8 cellular contexts compared by ENCODE assay signal in the genomic region with DNA sequence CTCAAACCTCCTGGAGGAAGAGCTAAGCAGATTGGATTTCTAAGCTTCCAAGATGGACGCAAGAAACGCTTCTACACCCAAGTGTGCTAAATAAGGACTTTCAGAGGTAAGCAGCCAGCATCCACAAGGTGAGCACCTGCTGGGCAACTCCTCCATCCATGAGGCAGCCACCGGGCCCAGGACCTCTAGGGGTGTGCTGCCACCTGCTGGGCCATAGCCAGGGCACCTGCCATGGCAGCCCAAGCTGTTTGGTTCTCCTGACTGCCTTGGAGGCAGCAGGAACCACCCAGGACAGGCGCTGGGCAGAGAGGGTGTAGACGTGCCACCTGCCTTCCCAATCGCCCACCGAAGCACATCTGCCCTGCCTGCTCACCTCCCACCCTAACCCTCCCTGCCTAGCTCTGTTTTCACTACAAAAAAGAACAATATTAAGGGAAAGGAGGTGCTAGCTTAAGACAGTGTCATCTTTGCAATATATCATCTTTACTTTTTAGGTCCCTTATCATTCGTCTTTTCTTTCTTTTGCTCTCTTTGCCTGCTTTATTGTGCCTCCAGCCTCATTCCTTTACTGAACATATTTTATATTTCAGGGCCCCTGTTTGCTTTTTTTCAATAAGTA. TPM values are rescaled to one million over a fixed set of nuclear protein-coding genes. Genes with fewer than 3 reads are reported as not detected.
DNase-seq lines count a peak whose midpoint lies in the region; ATAC-seq and TF ChIP-seq lines count a peak whose summit lies in the region.

No MANE protein-coding gene starts in this region.

- DNase-seq in AG04449 (ENCODE audit: low read depth, low spot score) (no peak), Karpas-422 (peak; percentile 91), SK-N-DZ (ENCODE audit: low spot score) (peak; percentile 73), islet precursor cell (peak; percentile 90)
- peak; percentile 88 for DNase-seq in activated naive CD4-positive, alpha-beta T cell treated with anti-CD3 and anti-CD28 coated beads for 36 hours
- peak; percentile 61 to 73 (median 68) for DNase-seq in stimulated activated CD4-positive, alpha-beta T cell treated with anti-CD3 and anti-CD28 coated beads, TNF-alpha, amount 100 ng/mL, for 24 hours (ENCODE audit: low read depth in 3 of 3)

- peaks cover 16% of the 10 kb centered on the region for H4K20me1 ChIP-seq in Karpas-422 (ENCODE audit: insufficient read depth, low read depth, low read length)

- H3K9me3 Mint-ChIP-seq in activated naive CD4-positive, alpha-beta T cell treated with anti-CD3 and anti-CD28 coated beads for 36 hours: no peaks in the 10 kb centered on the region

- no peak overlapping the region for H2AFZ ChIP-seq in Karpas-422 (ENCODE audit: low read length)

- intact Hi-C loops in activated naive CD4-positive, alpha-beta T cell treated with anti-CD3 and anti-CD28 coated beads for 36 hours (cut with micrococcal nuclease): loop anchor here (1.0 to 2.0 kb wide), 5 partner anchors 28 to 263 kb away; partner anchors contain the start of gene RMDN3

- peak; percentile 76 for ATAC-seq in GM18861 (IDR thresholded peaks at IDR 0.05; ENCODE audit: unreplicated experiment)
- no peak for ATAC-seq in HG02938 (IDR thresholded peaks at IDR 0.05; ENCODE audit: unreplicated experiment)

- peaks cover 9% of the 10 kb centered on the region for H3K4me1 ChIP-seq in Karpas-422 (ENCODE audit: low read length)

- no peaks in the 10 kb centered on the region for H3K9me3 ChIP-seq in Karpas-422 (ENCODE audit: low read length)

- no peak overlapping the region for H3K27ac ChIP-seq in Karpas-422 (ENCODE audit: low read length)

- no peaks in the 10 kb centered on the region for H3K9me2 ChIP-seq in Karpas-422 (replicated peaks; ENCODE audit: insufficient read depth, low read length)

- no peaks in the 10 kb centered on the region for H3K27me3 Mint-ChIP-seq in activated naive CD4-positive, alpha-beta T cell treated with anti-CD3 and anti-CD28 coated beads for 36 hours (ENCODE audit: low read depth)

- no peaks in the 10 kb centered on the region for H3K27me3 ChIP-seq in Karpas-422 (ENCODE audit: low read length)

- H3K79me2 ChIP-seq in Karpas-422 (ENCODE audit: low read length): peaks cover 4% of the 10 kb centered on the region; the same call in 1 of the 2 replicates

- TF ChIP-seq CTCF in AG04449 (IDR thresholded peaks at IDR 0.05; ENCODE audit: insufficient read depth, low read length, missing control alignments): peak; percentile 55

- no peaks in the 10 kb centered on the region for H3K36me3 ChIP-seq in Karpas-422 (ENCODE audit: insufficient read depth, low read length)

- peaks cover 7% of the 10 kb centered on the region for H3K36me3 Mint-ChIP-seq in activated naive CD4-positive, alpha-beta T cell treated with anti-CD3 and anti-CD28 coated beads for 36 hours (ENCODE audit: low read depth)

- no peak overlapping the region for H3K27ac Mint-ChIP-seq in activated naive CD4-positive, alpha-beta T cell treated with anti-CD3 and anti-CD28 coated beads for 36 hours

- no peak overlapping the region for H3K4me3 Mint-ChIP-seq in activated naive CD4-positive, alpha-beta T cell treated with anti-CD3 and anti-CD28 coated beads for 36 hours

- CTCF ChIA-PET in AG04449 (lab: Yijun Ruan, JAX): interaction anchor here (0.6 to 2.4 kb wide), 10 partner anchors 9 to 109 kb away, joined by 3 to 11 read pairs (median 4); no protein-coding TSS in a partner anchor
- CTCF ChIA-PET in activated naive CD4-positive, alpha-beta T cell treated with anti-CD3 and anti-CD28 coated beads for 36 hours (lab: Charles Lee): interaction anchor here (0.7 to 3.2 kb wide), 32 partner anchors 8 to 448 kb away, joined by 3 to 32 read pairs (median 6); partner anchors contain the start of genes C15orf62, CHP1, DNAJC17 and EXD1

- no peak overlapping the region for H3K4me2 ChIP-seq in Karpas-422 (ENCODE audit: low read depth, low read length, poor library complexity, severe bottlenecking)

- POLR2A ChIA-PET in AG04449 (lab: Yijun Ruan, JAX): no interaction called here

- no peak overlapping the region for H3K9ac ChIP-seq in Karpas-422 (ENCODE audit: low read length)

- peaks cover 18% of the 10 kb centered on the region for H3K4me1 Mint-ChIP-seq in activated naive CD4-positive, alpha-beta T cell treated with anti-CD3 and anti-CD28 coated beads for 36 hours (ENCODE audit: low read depth)

- H3K4me3 ChIP-seq in AG04449 (ENCODE audit: low read depth, low read length) (no peak overlapping the region), Karpas-422 (ENCODE audit: low read length) (no peak overlapping the region)

RNA-seq across cellular contexts. Expression of gene C15orf62, which starts 12.9 kb away (rescaled TPM):
- 2.4 and 9.8 TPM in 2 replicates for total RNA-seq in Karpas-422 (2014; rRNA removed; shearing (Covaris generic); ENCODE audit: low replicate concordance)
- polyA plus RNA-seq in SK-N-DZ (2014; cell fraction: cytosol; rRNA removed): 2.1 and 2.9 TPM in 2 replicates
- polyA plus RNA-seq in SK-N-DZ (2014; cell fraction: nucleus; rRNA removed): 1.9 and 2.4 TPM in 2 replicates
- total RNA-seq in activated naive CD4-positive, alpha-beta T cell treated with anti-CD3 and anti-CD28 coated beads for 36 hours: under 1 TPM; 0.10 to 0.33 TPM

RNA-seq across cellular contexts. Expression of gene GCHFR, which starts 18.9 kb away (rescaled TPM):
- total RNA-seq in Karpas-422 (2014; rRNA removed; shearing (Covaris generic); ENCODE audit: low replicate concordance): 173 and 503 TPM in 2 replicates
- polyA plus RNA-seq in SK-N-DZ (2014; cell fraction: cytosol; rRNA removed): 182 and 219 TPM in 2 replicates
- polyA plus RNA-seq in SK-N-DZ (2014; cell fraction: nucleus; rRNA removed): 70.3 and 127 TPM in 2 replicates
- 10 to 100 TPM; 28.1 to 32.7 TPM for total RNA-seq in activated naive CD4-positive, alpha-beta T cell treated with anti-CD3 and anti-CD28 coated beads for 36 hours

RNA-seq across cellular contexts. Expression of gene ZFYVE19, which starts 24.2 kb away (rescaled TPM):
- total RNA-seq in Karpas-422 (2014; rRNA removed; shearing (Covaris generic); ENCODE audit: low replicate concordance): 14.5 and 47.5 TPM in 2 replicates
- 35.9 and 37.3 TPM in 2 replicates for polyA plus RNA-seq in SK-N-DZ (2014; cell fraction: cytosol; rRNA removed)
- polyA plus RNA-seq in SK-N-DZ (2014; cell fraction: nucleus; rRNA removed): 53.6 and 67.3 TPM in 2 replicates
- 10 to 100 TPM; 15.4 to 17.0 TPM for total RNA-seq in activated naive CD4-positive, alpha-beta T cell treated with anti-CD3 and anti-CD28 coated beads for 36 hours

RNA-seq across cellular contexts. Expression of gene DNAJC17, which starts 24.6 kb away (rescaled TPM):
- 14.8 and 46.6 TPM in 2 replicates for total RNA-seq in Karpas-422 (2014; rRNA removed; shearing (Covaris generic); ENCODE audit: low replicate concordance)
- polyA plus RNA-seq in SK-N-DZ (2014; cell fraction: cytosol; rRNA removed): 67.8 and 69.3 TPM in 2 replicates
- 37.5 and 67.9 TPM in 2 replicates for polyA plus RNA-seq in SK-N-DZ (2014; cell fraction: nucleus; rRNA removed)
- 10 to 100 TPM; 25.9 to 28.1 TPM for total RNA-seq in activated naive CD4-positive, alpha-beta T cell treated with anti-CD3 and anti-CD28 coated beads for 36 hours

RNA-seq across cellular contexts. Expression of gene RMDN3, which starts 27.7 kb away (rescaled TPM):
- total RNA-seq in Karpas-422 (2014; rRNA removed; shearing (Covaris generic); ENCODE audit: low replicate concordance): 7.8 and 15.8 TPM in 2 replicates
- polyA plus RNA-seq in SK-N-DZ (2014; cell fraction: cytosol; rRNA removed): 15.5 and 17.3 TPM in 2 replicates
- polyA plus RNA-seq in SK-N-DZ (2014; cell fraction: nucleus; rRNA removed): 19.5 and 23.7 TPM in 2 replicates
- total RNA-seq in activated naive CD4-positive, alpha-beta T cell treated with anti-CD3 and anti-CD28 coated beads for 36 hours: 10 to 100 TPM; 17.8 to 19.2 TPM
